ENCODE assay signal across 20 cellular contexts in the genomic region with DNA sequence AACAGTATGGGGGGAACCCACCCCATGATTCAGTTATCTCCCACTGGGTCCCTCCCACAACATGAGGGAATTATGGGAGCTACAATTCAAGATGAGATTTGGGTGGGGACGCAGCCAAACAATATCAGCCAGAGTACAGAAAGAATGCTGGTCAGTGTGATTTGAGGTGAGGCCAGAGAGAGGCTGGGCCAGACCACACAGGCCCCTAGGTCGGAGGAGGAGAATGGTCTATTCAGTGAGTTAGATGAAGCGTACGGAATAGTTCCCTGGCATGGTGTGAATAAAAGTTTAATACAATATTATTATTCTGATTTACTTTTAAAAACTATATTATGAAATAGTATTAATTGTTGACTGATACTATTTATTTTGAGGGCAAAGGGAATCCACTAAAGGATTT. TPM values are rescaled to one million over a fixed set of nuclear protein-coding genes. Genes with fewer than 3 reads are reported as not detected.
DNase-seq lines count a peak whose midpoint lies in the region; ATAC-seq, FAIRE-seq and TF ChIP-seq lines count a peak whose summit lies in the region.
"Had no signal": no experiment of that assay in that cellular context is flagged by ENCODE, and none has a peak within 500 bp of the region (broad histone marks: within the 10 kb centered on the region; RNA-seq: fewer than 3 reads in every experiment).

No MANE protein-coding gene starts in this region.

- TF ChIP-seq CTCF in sigmoid colon (IDR thresholded peaks at IDR 0.05): no peak

- H3K4me1 ChIP-seq in muscle layer of duodenum (ENCODE audit: control insufficient read depth in 1 of 2, insufficient read depth in 2 of 2, low read length in 2 of 2) (peaks cover 5% of the 10 kb centered on the region in 2 donors), sigmoid colon (peaks cover 0 to 19% (median 13%) of the 10 kb centered on the region in 4 donors)

- ATAC-seq in GM19035 (IDR thresholded peaks at IDR 0.05; ENCODE audit: unreplicated experiment) (no peak), HG03108 (IDR thresholded peaks at IDR 0.05; ENCODE audit: unreplicated experiment) (no peak)
- ATAC-seq: HCT116, Panc1 had no signal

- no peak overlapping the region for H3K4me3 ChIP-seq in muscle layer of duodenum (ENCODE audit: low read depth in 1 of 2, low read length in 2 of 2)
- no peak overlapping the region for H3K4me3 ChIP-seq in sigmoid colon
- H3K4me3 ChIP-seq: GM23248 had no signal

- DNase-seq in Ammon's horn (ENCODE audit: low spot score) (peak; percentile 30), sigmoid colon (no peak), NCI-H1417 (lab: John Stamatoyannopoulos, UW) (no peak), GM19239 (ENCODE audit: insufficient read length, low spot score) (no peak)
- DNase-seq: 8988T, DMS 273 treated with DMSO at 0.1 percent for 48 hours, DND-41, MM.1S, NCI-H1092, NCI-H2081 treated with DMSO at 0.1 percent for 48 hours, NCI-H446 treated with DMSO at 0.1 percent for 48 hours, NCI-H69 had no signal

- H3K36me3 ChIP-seq in muscle layer of duodenum (ENCODE audit: control insufficient read depth in 1 of 2, insufficient read depth in 2 of 2, low read length in 2 of 2) (peaks cover 0 to 8% of the 10 kb centered on the region in 2 donors), sigmoid colon (peaks cover 0 to 21% (median 0%) of the 10 kb centered on the region in 4 donors)

- H3K27ac ChIP-seq in cingulate gyrus (ENCODE audit: low read depth, low read length) (peak overlapping the region; percentile 19), muscle layer of duodenum (ENCODE audit: low read length) (peak overlapping the region; percentile 49), sigmoid colon (peak overlapping the region; percentile 33 to 76 (median 56))
- H3K27ac ChIP-seq: GM23248 had no signal

- no peak for FAIRE-seq in GM19239 (lab: Jason Lieb, UNC)

- H3K27me3 ChIP-seq in muscle layer of duodenum (ENCODE audit: low read depth, low read length) (no peaks in the 10 kb centered on the region), sigmoid colon (no peaks in the 10 kb centered on the region)

- no peak for TF ChIP-seq EP300 in sigmoid colon (IDR thresholded peaks at IDR 0.05)

- intact Hi-C loops in sigmoid colon (cut with DNase I): no loop called here

- no peak for TF ChIP-seq POLR2A in sigmoid colon (IDR thresholded peaks at IDR 0.05)

- 92 to 95% methylated on average over 4 of the region's 4 CpGs for WGBS in sigmoid colon, 2 donors

- H3K9me3 ChIP-seq in muscle layer of duodenum (ENCODE audit: control insufficient read depth in 1 of 2, low read length in 2 of 2) (no peaks in the 10 kb centered on the region), sigmoid colon (no peaks in the 10 kb centered on the region)

RNA-seq across cellular contexts. Expression of gene PCSK5, which starts 39.7 kb away (rescaled TPM):
- total RNA-seq in sigmoid colon: 10 to 100 TPM in 2 of 4 donors, 1 to 10 TPM in 2; 8.1 to 23.5 (median 11.3) TPM
- 1 to 10 TPM; 2.4 to 9.5 (median 2.8) TPM for polyA plus RNA-seq in sigmoid colon
- total RNA-seq: B cell had no signal
